8 cellular contexts compared by ENCODE assay signal in genomic region chr1:228647523-228648444, GRCh38.
DNase-seq lines count a peak whose midpoint lies in the region; ATAC-seq and TF ChIP-seq lines count a peak whose summit lies in the region.

No MANE protein-coding gene starts in this region.

- peak overlapping the region; percentile 60 for H3K4me3 ChIP-seq in fibroblast of pulmonary artery (replicated peaks; ENCODE audit: low read depth, low read length)

- peaks cover 27% of the 10 kb centered on the region for H3K4me1 Mint-ChIP-seq in activated CD4-positive, alpha-beta memory T cell treated with anti-CD3 and anti-CD28 coated beads, Interleukin-2, amount 10 ng/mL, durations not matched to agents 7 days and 5 days
- peaks cover 26% of the 10 kb centered on the region for H3K4me1 Mint-ChIP-seq in neural crest cell

- DNase-seq in stimulated activated CD4-positive, alpha-beta T cell treated with anti-CD3 and anti-CD28 coated beads, Interleukin-12 subunit alpha, Interleukin-12 subunit beta, amount 100 ng/mL, for 4 hours: peak; percentile 7
- DNase-seq in stimulated activated CD4-positive, alpha-beta T cell treated with anti-CD3 and anti-CD28 coated beads, Interleukin-2, amount 100 ng/mL, for 48 hours: no peak
- DNase-seq in NCI-H2171 treated with DMSO at 0.1 percent for 48 hours (lab: John Stamatoyannopoulos, UW): peak; percentile 67
- DNase-seq in activated CD4-positive, alpha-beta memory T cell treated with anti-CD3 and anti-CD28 coated beads, Interleukin-2, amount 10 ng/mL, durations not matched to agents 7 days and 5 days: peak; percentile 28
- peak; percentile 56 for DNase-seq in fibroblast of pulmonary artery (ENCODE audit: low read depth)
- DNase-seq in neural crest cell (ENCODE audit: low read depth, low spot score): peak; percentile 30
- DNase-seq in COLO829 (ENCODE audit: low spot score): no peak

- peak overlapping the region; percentile 89 for H3K27ac Mint-ChIP-seq in activated CD4-positive, alpha-beta memory T cell treated with anti-CD3 and anti-CD28 coated beads, Interleukin-2, amount 10 ng/mL, durations not matched to agents 7 days and 5 days
- H3K27ac Mint-ChIP-seq in neural crest cell (ENCODE audit: unreplicated experiment): no peak overlapping the region

- POLR2A ChIA-PET in activated CD4-positive, alpha-beta memory T cell treated with anti-CD3 and anti-CD28 coated beads, Interleukin-2, amount 10 ng/mL, durations not matched to agents 7 days and 5 days (lab: Charles Lee): interaction anchor here (0.7 to 0.8 kb wide), 2 partner anchors 793 to 880 kb away, joined by 3 read pairs; no protein-coding TSS in a partner anchor

- H3K36me3 Mint-ChIP-seq in activated CD4-positive, alpha-beta memory T cell treated with anti-CD3 and anti-CD28 coated beads, Interleukin-2, amount 10 ng/mL, durations not matched to agents 7 days and 5 days (ENCODE audit: low read depth): peaks cover 7% of the 10 kb centered on the region
- no peaks in the 10 kb centered on the region for H3K36me3 Mint-ChIP-seq in neural crest cell (ENCODE audit: low read depth)

- no peak for ATAC-seq in HG03439 (IDR thresholded peaks at IDR 0.05; ENCODE audit: unreplicated experiment)

- peaks cover 51% of the 10 kb centered on the region for H3K27me3 Mint-ChIP-seq in activated CD4-positive, alpha-beta memory T cell treated with anti-CD3 and anti-CD28 coated beads, Interleukin-2, amount 10 ng/mL, durations not matched to agents 7 days and 5 days
- H3K27me3 Mint-ChIP-seq in neural crest cell (ENCODE audit: low read depth): peaks cover 55% of the 10 kb centered on the region

- CTCF ChIA-PET in activated CD4-positive, alpha-beta memory T cell treated with anti-CD3 and anti-CD28 coated beads, Interleukin-2, amount 10 ng/mL, durations not matched to agents 7 days and 5 days (lab: Charles Lee): no interaction called here

- H3K9me3 Mint-ChIP-seq in activated CD4-positive, alpha-beta memory T cell treated with anti-CD3 and anti-CD28 coated beads, Interleukin-2, amount 10 ng/mL, durations not matched to agents 7 days and 5 days: no peaks in the 10 kb centered on the region
- no peaks in the 10 kb centered on the region for H3K9me3 Mint-ChIP-seq in neural crest cell

- peak overlapping the region; percentile 85 for H3K4me3 Mint-ChIP-seq in activated CD4-positive, alpha-beta memory T cell treated with anti-CD3 and anti-CD28 coated beads, Interleukin-2, amount 10 ng/mL, durations not matched to agents 7 days and 5 days
- H3K4me3 Mint-ChIP-seq in neural crest cell: peak overlapping the region; percentile 91

- TF ChIP-seq CTCF in fibroblast of pulmonary artery (IDR thresholded peaks at IDR 0.05; ENCODE audit: low read length, missing control alignments) (no peak), neural crest cell (conservative IDR thresholded peaks at IDR 0.05) (no peak)

Comparison
In these comparisons a context has a peak if more than half of its experiments do, and no peak if none do; other contexts are left out.
1. DNase-seq: peak in stimulated activated CD4-positive, alpha-beta T cell treated with anti-CD3 and anti-CD28 coated beads, Interleukin-12 subunit alpha, Interleukin-12 subunit beta, amount 100 ng/mL, for 4 hours (single experiment), NCI-H2171 treated with DMSO at 0.1 percent for 48 hours (single experiment), activated CD4-positive, alpha-beta memory T cell treated with anti-CD3 and anti-CD28 coated beads, Interleukin-2, amount 10 ng/mL, durations not matched to agents 7 days and 5 days (single experiment), fibroblast of pulmonary artery (single experiment) and neural crest cell (single experiment); none in stimulated activated CD4-positive, alpha-beta T cell treated with anti-CD3 and anti-CD28 coated beads, Interleukin-2, amount 100 ng/mL, for 48 hours (0 of 2) and COLO829 (single experiment).